In genomic region chr7:87056346-87056745, GRCh38 we compare ENCODE assay signal across 1 cellular context.
TF ChIP-seq lines count a peak whose summit lies in the region.

No MANE protein-coding gene starts in this region.

TF ChIP-seq in endothelial cell of umbilical vein, 7 proteins besides CTCF, POLR2A, EP300 and RAD21:
- peak; percentile 46 for TF ChIP-seq POLR2AphosphoS5 (IDR thresholded peaks at IDR 0.05; ENCODE audit: insufficient read depth, low read depth, low read length)
- TF ChIP-seq JUN (IDR thresholded peaks at IDR 0.05; ENCODE audit: borderline replicate concordance, insufficient read depth, insufficient read length, low read depth) = peak; percentile 50
- no peak for TF ChIP-seq MYC (IDR thresholded peaks at IDR 0.05; ENCODE audit: low read depth, low read length)
- peak; percentile 70 for TF ChIP-seq GATA2 (IDR thresholded peaks at IDR 0.05; ENCODE audit: insufficient read depth, insufficient read length, low read depth, low read length)
